Comparison of ENCODE assay signal across 33 cellular contexts in genomic region chr16:86616906-86617305, GRCh38. TPM values are rescaled to one million over a fixed set of nuclear protein-coding genes. Genes with fewer than 3 reads are reported as not detected.
"Had no signal": no experiment of that assay in that cellular context is flagged by ENCODE, and none has a peak within 500 bp of the region (broad histone marks: within the 10 kb centered on the region; RNA-seq: fewer than 3 reads in every experiment).

No MANE protein-coding gene starts in this region.

- H3K27ac ChIP-seq: adrenal gland, breast epithelium, cardiac muscle cell had no signal

- H3K4me1 Mint-ChIP-seq: activated CD4-positive, alpha-beta T cell treated with anti-CD3 and anti-CD28 coated beads for 36 hours; activated CD4-positive, alpha-beta T cell treated with anti-CD3 and anti-CD28 coated beads, Interleukin-2, amount 10 ng/mL, durations not matched to agents 24 days and 14 days; activated CD8-positive, alpha-beta memory T cell treated with anti-CD3 and anti-CD28 coated beads, Interleukin-2, amount 10 ng/mL, durations not matched to agents 7 days and 5 days; activated naive CD4-positive, alpha-beta T cell treated with anti-CD3 and anti-CD28 coated beads, Interleukin-2, amount 50 U/mL, for 24 hours; activated naive CD8-positive, alpha-beta T cell treated with anti-CD3 and anti-CD28 coated beads for 36 hours; activated naive CD8-positive, alpha-beta T cell treated with anti-CD3 and anti-CD28 coated beads, Interleukin-2, amount 50 U/mL, for 24 hours; central memory CD8-positive, alpha-beta T cell had no signal

- H3K27ac Mint-ChIP-seq: activated CD4-positive, alpha-beta memory T cell treated with anti-CD3 and anti-CD28 coated beads for 36 hours; activated CD4-positive, alpha-beta T cell treated with anti-CD3 and anti-CD28 coated beads for 36 hours; activated CD4-positive, alpha-beta T cell treated with anti-CD3 and anti-CD28 coated beads, Interleukin-2, amount 10 ng/mL, durations not matched to agents 24 days and 14 days; activated CD8-positive, alpha-beta memory T cell treated with anti-CD3 and anti-CD28 coated beads, Interleukin-2, amount 10 ng/mL, durations not matched to agents 7 days and 5 days; activated CD8-positive, alpha-beta T cell treated with anti-CD3 and anti-CD28 coated beads, Interleukin-2, amount 10 ng/mL, durations not matched to agents 7 days and 5 days; activated naive CD4-positive, alpha-beta T cell treated with anti-CD3 and anti-CD28 coated beads for 36 hours; activated naive CD4-positive, alpha-beta T cell treated with anti-CD3 and anti-CD28 coated beads, Interleukin-2, amount 50 U/mL, for 24 hours; activated naive CD8-positive, alpha-beta T cell treated with anti-CD3 and anti-CD28 coated beads for 36 hours; activated naive CD8-positive, alpha-beta T cell treated with anti-CD3 and anti-CD28 coated beads, Interleukin-2, amount 50 U/mL, for 24 hours; activated T-helper 1 cell treated with anti-CD3 and anti-CD28 coated beads, Interleukin-12 subunit alpha, Interleukin-12 subunit beta, Interleukin-2, Interleukin-4 antibody, amounts not matched to agents 30 ng/mL and 10 ng/mL and 1 ng/mL, durations not matched to agents 14 hours and 24 hours and 36 hours; activated T-helper 2 cell treated with anti-CD3 and anti-CD28 coated beads, Interferon-gamma antibody, Interleukin-2, Interleukin-4, amounts not matched to agents 10 μg/mL and 5 μg/mL and 100 μg/mL, durations not matched to agents 14 hours and 24 hours and 36 hours; brain; dendritic cell treated with granulocyte-macrophage colony-stimulating factor and Interleukin-4, amounts not matched to agents 40 ng/mL and 50 ng/mL, for 4 days had no signal

- H3K4me3 ChIP-seq: adrenal gland, breast epithelium, cardiac muscle cell, coronary artery had no signal

- H3K4me3 Mint-ChIP-seq: activated CD4-positive, alpha-beta memory T cell treated with anti-CD3 and anti-CD28 coated beads for 36 hours; activated CD4-positive, alpha-beta T cell treated with anti-CD3 and anti-CD28 coated beads for 36 hours; activated CD4-positive, alpha-beta T cell treated with anti-CD3 and anti-CD28 coated beads, Interleukin-2, amount 10 ng/mL, durations not matched to agents 24 days and 14 days; activated CD8-positive, alpha-beta memory T cell treated with anti-CD3 and anti-CD28 coated beads, Interleukin-2, amount 10 ng/mL, durations not matched to agents 7 days and 5 days; activated CD8-positive, alpha-beta T cell treated with anti-CD3 and anti-CD28 coated beads, Interleukin-2, amount 10 ng/mL, durations not matched to agents 7 days and 5 days; activated naive CD4-positive, alpha-beta T cell treated with anti-CD3 and anti-CD28 coated beads for 36 hours; activated naive CD4-positive, alpha-beta T cell treated with anti-CD3 and anti-CD28 coated beads, Interleukin-2, amount 50 U/mL, for 24 hours; activated naive CD8-positive, alpha-beta T cell treated with anti-CD3 and anti-CD28 coated beads for 36 hours; activated naive CD8-positive, alpha-beta T cell treated with anti-CD3 and anti-CD28 coated beads, Interleukin-2, amount 50 U/mL, for 24 hours; activated T-helper 1 cell treated with anti-CD3 and anti-CD28 coated beads, Interleukin-12 subunit alpha, Interleukin-12 subunit beta, Interleukin-2, Interleukin-4 antibody, amounts not matched to agents 30 ng/mL and 10 ng/mL and 1 ng/mL, durations not matched to agents 14 hours and 24 hours and 36 hours; brain; central memory CD8-positive, alpha-beta T cell; dendritic cell treated with granulocyte-macrophage colony-stimulating factor and Interleukin-4, amounts not matched to agents 40 ng/mL and 50 ng/mL, for 4 days had no signal

- H3K27me3 Mint-ChIP-seq: activated CD8-positive, alpha-beta memory T cell treated with anti-CD3 and anti-CD28 coated beads, Interleukin-2, amount 10 ng/mL, durations not matched to agents 7 days and 5 days had no signal

- H3K4me1 ChIP-seq: adrenal gland, breast epithelium had no signal

- DNase-seq: activated CD4-positive, alpha-beta memory T cell treated with anti-CD3 and anti-CD28 coated beads for 36 hours; activated CD4-positive, alpha-beta T cell treated with anti-CD3 and anti-CD28 coated beads for 36 hours; activated CD4-positive, alpha-beta T cell treated with anti-CD3 and anti-CD28 coated beads, Interleukin-2, amount 10 ng/mL, durations not matched to agents 24 days and 14 days; activated CD4-positive, CD25-positive, alpha-beta regulatory T cell; activated CD4-positive, CD25-positive, alpha-beta regulatory T cell treated with anti-CD3 and anti-CD28 coated beads, Interleukin-2, amount 50 U/mL, for 72 hours; activated CD8-positive, alpha-beta memory T cell treated with anti-CD3 and anti-CD28 coated beads, Interleukin-2, amount 10 ng/mL, durations not matched to agents 7 days and 5 days; activated CD8-positive, alpha-beta memory T cell treated with anti-CD3 and anti-CD28 coated beads, Interleukin-2, amount 50 U/mL, for 4 hours; activated CD8-positive, alpha-beta T cell treated with anti-CD3 and anti-CD28 coated beads, Interleukin-2, amount 10 ng/mL, durations not matched to agents 7 days and 5 days; activated effector memory CD4-positive, alpha-beta T cell treated with anti-CD3 and anti-CD28 coated beads, Interleukin-2, amount 50 U/mL, for 16 hours; activated naive CD4-positive, alpha-beta T cell treated with anti-CD3 and anti-CD28 coated beads for 36 hours; activated naive CD8-positive, alpha-beta T cell treated with anti-CD3 and anti-CD28 coated beads for 36 hours; activated naive CD8-positive, alpha-beta T cell treated with anti-CD3 and anti-CD28 coated beads, Interleukin-2, amount 50 U/mL, for 24 hours; activated T-cell treated with anti-CD3 and anti-CD28 coated beads, Interleukin-2, amount 50 U/mL, for 1 hour; activated T-cell treated with anti-CD3 and anti-CD28 coated beads, Interleukin-2, amount 50 U/mL, for 48 hours; adrenal gland; amygdala; aorta; effector CD8-positive, alpha-beta T cell; foreskin fibroblast; head of caudate nucleus; T-helper 2 cell had no signal

- H3K9me3 ChIP-seq: adrenal gland, breast epithelium had no signal

- H3K36me3 Mint-ChIP-seq: activated CD4-positive, alpha-beta memory T cell treated with anti-CD3 and anti-CD28 coated beads for 36 hours; activated CD8-positive, alpha-beta memory T cell treated with anti-CD3 and anti-CD28 coated beads, Interleukin-2, amount 10 ng/mL, durations not matched to agents 7 days and 5 days; activated naive CD4-positive, alpha-beta T cell treated with anti-CD3 and anti-CD28 coated beads, Interleukin-2, amount 50 U/mL, for 24 hours; activated naive CD8-positive, alpha-beta T cell treated with anti-CD3 and anti-CD28 coated beads for 36 hours; brain had no signal

- H3K36me3 ChIP-seq: adrenal gland, breast epithelium, cardiac muscle cell had no signal

- H3K9me3 Mint-ChIP-seq: activated CD4-positive, alpha-beta memory T cell treated with anti-CD3 and anti-CD28 coated beads for 36 hours; activated CD4-positive, alpha-beta T cell treated with anti-CD3 and anti-CD28 coated beads, Interleukin-2, amount 10 ng/mL, durations not matched to agents 24 days and 14 days; activated naive CD4-positive, alpha-beta T cell treated with anti-CD3 and anti-CD28 coated beads for 36 hours; activated naive CD4-positive, alpha-beta T cell treated with anti-CD3 and anti-CD28 coated beads, Interleukin-2, amount 50 U/mL, for 24 hours; activated naive CD8-positive, alpha-beta T cell treated with anti-CD3 and anti-CD28 coated beads for 36 hours; activated naive CD8-positive, alpha-beta T cell treated with anti-CD3 and anti-CD28 coated beads, Interleukin-2, amount 50 U/mL, for 24 hours; activated T-helper 1 cell treated with anti-CD3 and anti-CD28 coated beads, Interleukin-12 subunit alpha, Interleukin-12 subunit beta, Interleukin-2, Interleukin-4 antibody, amounts not matched to agents 30 ng/mL and 10 ng/mL and 1 ng/mL, durations not matched to agents 14 hours and 24 hours and 36 hours; activated T-helper 2 cell treated with anti-CD3 and anti-CD28 coated beads, Interferon-gamma antibody, Interleukin-2, Interleukin-4, amounts not matched to agents 10 μg/mL and 5 μg/mL and 100 μg/mL, durations not matched to agents 14 hours and 24 hours and 36 hours; central memory CD8-positive, alpha-beta T cell; dendritic cell treated with granulocyte-macrophage colony-stimulating factor and Interleukin-4, amounts not matched to agents 40 ng/mL and 50 ng/mL, for 4 days had no signal

- ATAC-seq: activated CD4-positive, alpha-beta T cell treated with anti-CD3 and anti-CD28 coated beads for 36 hours; activated CD8-positive, alpha-beta memory T cell treated with anti-CD3 and anti-CD28 coated beads, Interleukin-2, amount 10 ng/mL, durations not matched to agents 7 days and 5 days; activated CD8-positive, alpha-beta T cell treated with anti-CD3 and anti-CD28 coated beads, Interleukin-2, amount 10 ng/mL, durations not matched to agents 7 days and 5 days; activated naive CD8-positive, alpha-beta T cell treated with anti-CD3 and anti-CD28 coated beads, Interleukin-2, amount 50 U/mL, for 24 hours; esophagus mucosa had no signal

- H3K27me3 ChIP-seq: adrenal gland, cardiac muscle cell had no signal

RNA-seq across cellular contexts. Expression of gene FOXL1, which starts 38.6 kb away (rescaled TPM):
- total RNA-seq: activated CD4-positive, alpha-beta memory T cell treated with anti-CD3 and anti-CD28 coated beads for 36 hours; activated CD4-positive, alpha-beta T cell treated with anti-CD3 and anti-CD28 coated beads for 36 hours; activated CD8-positive, alpha-beta memory T cell treated with anti-CD3 and anti-CD28 coated beads for 36 hours; activated CD8-positive, alpha-beta memory T cell treated with anti-CD3 and anti-CD28 coated beads, Interleukin-2, amount 10 ng/mL, durations not matched to agents 7 days and 5 days; activated CD8-positive, alpha-beta T cell treated with anti-CD3 and anti-CD28 coated beads, Interleukin-2, amount 10 ng/mL, durations not matched to agents 7 days and 5 days; activated naive CD4-positive, alpha-beta T cell treated with anti-CD3 and anti-CD28 coated beads for 36 hours; activated naive CD8-positive, alpha-beta T cell treated with anti-CD3 and anti-CD28 coated beads for 36 hours; activated T-helper 1 cell treated with anti-CD3 and anti-CD28 coated beads, Interleukin-12 subunit alpha, Interleukin-12 subunit beta, Interleukin-2, Interleukin-4 antibody, amounts not matched to agents 30 ng/mL and 10 ng/mL and 1 ng/mL, durations not matched to agents 14 hours and 24 hours and 36 hours; T-helper 1 cell treated with Interleukin-12 subunit alpha and Interleukin-12 subunit beta and Interleukin-4 antibody, amounts not matched to agents 30 ng/mL and 1 ng/mL, for 36 hours had no signal

RNA-seq across cellular contexts. Expression of gene FOXC2, which starts 50.3 kb away (rescaled TPM):
- total RNA-seq: activated CD4-positive, alpha-beta memory T cell treated with anti-CD3 and anti-CD28 coated beads for 36 hours; activated CD4-positive, alpha-beta T cell treated with anti-CD3 and anti-CD28 coated beads for 36 hours; activated CD4-positive, alpha-beta T cell treated with anti-CD3 and anti-CD28 coated beads, Interleukin-2, amount 10 ng/mL, durations not matched to agents 24 days and 14 days; activated CD8-positive, alpha-beta memory T cell treated with anti-CD3 and anti-CD28 coated beads for 36 hours; activated CD8-positive, alpha-beta memory T cell treated with anti-CD3 and anti-CD28 coated beads, Interleukin-2, amount 10 ng/mL, durations not matched to agents 7 days and 5 days; activated CD8-positive, alpha-beta T cell treated with anti-CD3 and anti-CD28 coated beads, Interleukin-2, amount 10 ng/mL, durations not matched to agents 7 days and 5 days; activated naive CD4-positive, alpha-beta T cell treated with anti-CD3 and anti-CD28 coated beads for 36 hours; activated naive CD8-positive, alpha-beta T cell treated with anti-CD3 and anti-CD28 coated beads for 36 hours; activated T-helper 1 cell treated with anti-CD3 and anti-CD28 coated beads, Interleukin-12 subunit alpha, Interleukin-12 subunit beta, Interleukin-2, Interleukin-4 antibody, amounts not matched to agents 30 ng/mL and 10 ng/mL and 1 ng/mL, durations not matched to agents 14 hours and 24 hours and 36 hours; T-helper 1 cell treated with Interleukin-12 subunit alpha and Interleukin-12 subunit beta and Interleukin-4 antibody, amounts not matched to agents 30 ng/mL and 1 ng/mL, for 36 hours had no signal
